In genomic region chr11:63682045-63682915, GRCh38 we compare ENCODE assay signal across 8 cellular contexts. TPM values are rescaled to one million over a fixed set of nuclear protein-coding genes. Genes with fewer than 3 reads are reported as not detected.
DNase-seq lines count a peak whose midpoint lies in the region; ATAC-seq and TF ChIP-seq lines count a peak whose summit lies in the region.

No MANE protein-coding gene starts in this region.

- TF ChIP-seq CTCF in 22Rv1 (IDR thresholded peaks at IDR 0.05): no peak
- TF ChIP-seq CTCF in GM13977 (IDR thresholded peaks at IDR 0.05; ENCODE audit: extremely low read depth, insufficient read depth, missing control alignments): no peak
- no peak for TF ChIP-seq CTCF in WI38 (IDR thresholded peaks at IDR 0.05; ENCODE audit: low read depth, low read length)
- no peak for TF ChIP-seq CTCF in fibroblast of mammary gland (conservative IDR thresholded peaks at IDR 0.05; ENCODE audit: control insufficient read depth, insufficient read depth, low read depth, low read length)

- peaks cover 24 to 30% of the 10 kb centered on the region in 2 donors for H3K4me1 Mint-ChIP-seq in natural killer cell treated with Interleukin-12 subunit alpha and Interleukin-12 subunit beta and Interleukin-15 and Interleukin-18, amount 100 ng/mL, for 72 hours (ENCODE audit: low read depth in 2 of 2)

- in situ Hi-C loops in GM13977 (cut with MboI; ENCODE audit: low pct_unique_long_range_greater_than_20kb, low sequenced_read_pairs, unreplicated experiment): no loop called here

- DNase-seq in GM13977 (ENCODE audit: low spot score) (peak; percentile 49), M059J (ENCODE audit: low read depth) (peak; percentile 34), fibroblast of mammary gland (ENCODE audit: low read depth) (peak; percentile 16), AML-193 (lab: John Stamatoyannopoulos, UW) (no peak), activated gamma-delta T cell (lab: John Stamatoyannopoulos, UW) (no peak)
- DNase-seq in natural killer cell treated with Interleukin-12 subunit alpha and Interleukin-12 subunit beta and Interleukin-15 and Interleukin-18, amount 100 ng/mL, for 72 hours (ENCODE audit: low spot score): no peak

- peak overlapping the region; percentile 94 for H3K4me3 Mint-ChIP-seq in natural killer cell treated with Interleukin-12 subunit alpha and Interleukin-12 subunit beta and Interleukin-15 and Interleukin-18, amount 100 ng/mL, for 72 hours

- H3K4me3 ChIP-seq in WI38 (ENCODE audit: low read depth, low read length): peak overlapping the region; percentile 99
- peak overlapping the region; percentile 95 for H3K4me3 ChIP-seq in fibroblast of mammary gland (ENCODE audit: control insufficient read depth, low read depth, low read length)

- no peaks in the 10 kb centered on the region for H3K9me3 Mint-ChIP-seq in natural killer cell treated with Interleukin-12 subunit alpha and Interleukin-12 subunit beta and Interleukin-15 and Interleukin-18, amount 100 ng/mL, for 72 hours

- ATAC-seq in natural killer cell treated with Interleukin-12 subunit alpha and Interleukin-12 subunit beta and Interleukin-15 and Interleukin-18, amount 100 ng/mL, for 72 hours: no peak

- H3K36me3 Mint-ChIP-seq in natural killer cell treated with Interleukin-12 subunit alpha and Interleukin-12 subunit beta and Interleukin-15 and Interleukin-18, amount 100 ng/mL, for 72 hours: no peaks in the 10 kb centered on the region

- H3K27ac ChIP-seq in 22Rv1: peak overlapping the region; percentile 96

- no peaks in the 10 kb centered on the region for H3K27me3 Mint-ChIP-seq in natural killer cell treated with Interleukin-12 subunit alpha and Interleukin-12 subunit beta and Interleukin-15 and Interleukin-18, amount 100 ng/mL, for 72 hours

- H3K27ac Mint-ChIP-seq in natural killer cell treated with Interleukin-12 subunit alpha and Interleukin-12 subunit beta and Interleukin-15 and Interleukin-18, amount 100 ng/mL, for 72 hours: peak overlapping the region; percentile 75 to 78

RNA-seq across cellular contexts. Expression of gene RTN3, which starts 1.0 kb away (rescaled TPM):
- total RNA-seq in M059J (2014; rRNA removed; shearing (Covaris generic)): 142 and 175 TPM in 2 replicates
- total RNA-seq in natural killer cell treated with Interleukin-12 subunit alpha and Interleukin-12 subunit beta and Interleukin-15 and Interleukin-18, amount 100 ng/mL, for 72 hours: 10 to 100 TPM; 52.3 to 55.3 TPM

RNA-seq across cellular contexts. Expression of gene ATL3, which starts 11.1 kb away (rescaled TPM):
- 51.3 and 80.4 TPM in 2 replicates for total RNA-seq in M059J (2014; rRNA removed; shearing (Covaris generic))
- 10 to 100 TPM; 12.5 to 40.6 TPM for total RNA-seq in natural killer cell treated with Interleukin-12 subunit alpha and Interleukin-12 subunit beta and Interleukin-15 and Interleukin-18, amount 100 ng/mL, for 72 hours

Comparison
In these comparisons a context has a peak if more than half of its experiments do, and no peak if none do; other contexts are left out.
1. DNase-seq: peak in GM13977 (single experiment), M059J (single experiment) and fibroblast of mammary gland (single experiment); none in natural killer cell treated with Interleukin-12 subunit alpha and Interleukin-12 subunit beta and Interleukin-15 and Interleukin-18, amount 100 ng/mL, for 72 hours (single experiment), AML-193 (0 of 2) and activated gamma-delta T cell (single experiment).